In the genomic region with DNA sequence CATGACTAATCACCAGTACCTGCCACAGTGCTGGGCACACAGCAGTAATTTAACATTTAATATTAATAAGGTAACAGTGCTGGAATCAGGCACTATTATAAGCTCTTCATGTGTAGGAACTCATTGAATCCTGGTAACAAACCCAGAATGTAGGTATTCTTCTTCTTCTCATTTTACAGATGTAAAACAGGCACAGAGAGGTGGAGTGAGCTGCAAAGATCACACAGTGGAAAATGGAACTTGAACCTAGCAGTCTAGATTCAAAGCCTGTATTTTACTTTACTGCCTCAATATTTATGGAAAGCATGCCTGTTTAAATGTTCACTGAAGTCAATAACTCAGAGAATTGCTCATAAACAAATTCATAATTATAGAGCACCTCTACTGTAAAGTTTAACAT, we compare ENCODE assay signal across 36 cellular contexts. TPM values are rescaled to one million over a fixed set of nuclear protein-coding genes. Genes with fewer than 3 reads are reported as not detected.
DNase-seq lines count a peak whose midpoint lies in the region; ATAC-seq, FAIRE-seq and TF ChIP-seq lines count a peak whose summit lies in the region.
"Had no signal": no experiment of that assay in that cellular context is flagged by ENCODE, and none has a peak within 500 bp of the region (broad histone marks: within the 10 kb centered on the region; RNA-seq: fewer than 3 reads in every experiment).

No MANE protein-coding gene starts in this region.

- no peaks in the 10 kb centered on the region for H3K9me1 ChIP-seq in K562 (ENCODE audit: control insufficient read depth, insufficient read depth, low read length)

- no peak for TF ChIP-seq POLR2A in HepG2 (IDR thresholded peaks at IDR 0.05; ENCODE audit: insufficient read depth in 1 of 2, low read depth in 2 of 2, low read length in 2 of 2)
- TF ChIP-seq POLR2A in right lobe of liver (IDR thresholded peaks at IDR 0.05): no peak
- no peak for TF ChIP-seq POLR2A in K562 (conservative IDR thresholded peaks at IDR 0.05)

- TF ChIP-seq EP300 in HepG2 (IDR thresholded peaks at IDR 0.05; ENCODE audit: low read depth in 2 of 2, low read length in 2 of 2) (no peak), HepG2 (CRISPR knock-in tag; IDR thresholded peaks at IDR 0.05; ENCODE audit: borderline replicate concordance) (no peak), K562 (IDR thresholded peaks at IDR 0.05; ENCODE audit: low read length) (no peak)

- H3K79me2 ChIP-seq in HepG2 (ENCODE audit: insufficient read depth, low read length) (peaks cover 9% of the 10 kb centered on the region), K562 (ENCODE audit: control insufficient read depth, insufficient read depth, low read length) (peaks cover 15% of the 10 kb centered on the region), Karpas-422 (ENCODE audit: low read length) (peaks cover 10% of the 10 kb centered on the region)

- H3K27ac Mint-ChIP-seq in CD14-positive monocyte: peak overlapping the region in 5 of 7 donors; percentile 49 to 84 (median 70)
- peak overlapping the region; percentile 43 for H3K27ac Mint-ChIP-seq in dendritic cell treated with granulocyte-macrophage colony-stimulating factor and Interleukin-4, amounts not matched to agents 40 ng/mL and 50 ng/mL, for 4 days
- H3K27ac Mint-ChIP-seq: B cell; CD4-positive, alpha-beta memory T cell; CD4-positive, alpha-beta T cell; CD4-positive, CD25-positive, alpha-beta regulatory T cell; CD8-positive, alpha-beta T cell had no signal

- TF ChIP-seq RAD21 in HepG2 (CRISPR knock-in tag; IDR thresholded peaks at IDR 0.05) (no peak), K562 (CRISPR knock-in tag; conservative IDR thresholded peaks at IDR 0.05 in 1 of 2, IDR thresholded peaks at IDR 0.05 in 1 of 2) (no peak)

- no peaks in the 10 kb centered on the region for H3K9me2 ChIP-seq in Karpas-422 (replicated peaks; ENCODE audit: insufficient read depth, low read length)

- H3K36me3 ChIP-seq in HepG2 (replicated peaks in 1 of 2; ENCODE audit: control insufficient read depth in 1 of 2, insufficient read depth in 2 of 2, low read length in 2 of 2) (no peaks in the 10 kb centered on the region), right lobe of liver (no peaks in the 10 kb centered on the region), K562 (ENCODE audit: control insufficient read depth, insufficient read depth, low read length) (no peaks in the 10 kb centered on the region), Karpas-422 (ENCODE audit: insufficient read depth, low read length) (no peaks in the 10 kb centered on the region)
- H3K36me3 ChIP-seq: BE2C; BLaER1; BLaER1 treated with 17β-estradiol and CSF1 and Interleukin-3, amounts not matched to agents 10 nM and 100 nM had no signal

- H3K9me3 ChIP-seq in HepG2 (ENCODE audit: low read length) (no peaks in the 10 kb centered on the region), right lobe of liver (no peaks in the 10 kb centered on the region), K562 (replicated peaks; ENCODE audit: control insufficient read depth, insufficient read depth, low read depth, low read length) (peaks cover 6% of the 10 kb centered on the region), Karpas-422 (ENCODE audit: low read length) (peaks cover 2% of the 10 kb centered on the region; the same call in 1 of the 2 replicates)
- H3K9me3 ChIP-seq: A549, BE2C, Caco-2 had no signal

- FAIRE-seq in HepG2 (lab: Jason Lieb, UNC) (no peak), K562 (lab: Jason Lieb, UNC) (no peak)
- FAIRE-seq: A204.1, A549, D721Med had no signal

- H3K27me3 ChIP-seq in HepG2 (ENCODE audit: control insufficient read depth in 1 of 2, insufficient read depth in 2 of 2, low read length in 2 of 2) (no peaks in the 10 kb centered on the region; a peak in 2 of 5 replicates), right lobe of liver (no peaks in the 10 kb centered on the region), K562 (ENCODE audit: control insufficient read depth in 2 of 2, insufficient read depth in 2 of 2, low read length in 2 of 2) (no peaks in the 10 kb centered on the region), Karpas-422 (ENCODE audit: low read length) (no peaks in the 10 kb centered on the region)
- H3K27me3 ChIP-seq: BE2C; BLaER1; BLaER1 treated with 17β-estradiol and CSF1 and Interleukin-3, amounts not matched to agents 10 nM and 100 nM had no signal

- no peak overlapping the region for H3K4me3 Mint-ChIP-seq in CD14-positive monocyte
- H3K4me3 Mint-ChIP-seq in dendritic cell treated with granulocyte-macrophage colony-stimulating factor and Interleukin-4, amounts not matched to agents 40 ng/mL and 50 ng/mL, for 4 days: no peak overlapping the region
- H3K4me3 Mint-ChIP-seq: B cell; CD4-positive, alpha-beta memory T cell; CD4-positive, alpha-beta T cell; CD4-positive, CD25-positive, alpha-beta regulatory T cell; CD8-positive, alpha-beta T cell had no signal

- TF ChIP-seq CTCF in HepG2 (CRISPR knock-in tag; IDR thresholded peaks at IDR 0.05): no peak
- TF ChIP-seq CTCF in right lobe of liver (IDR thresholded peaks at IDR 0.05): no peak
- no peak for TF ChIP-seq CTCF in CD14-positive monocyte (IDR thresholded peaks at IDR 0.05)
- TF ChIP-seq CTCF in K562 (IDR thresholded peaks at IDR 0.05 in 2 of 3, conservative IDR thresholded peaks at IDR 0.05 in 1 of 3; ENCODE audit: insufficient read depth in 2 of 3, low read depth in 1 of 3, low read length in 3 of 3): no peak

- H3K36me3 Mint-ChIP-seq in CD14-positive monocyte: no peaks in the 10 kb centered on the region
- H3K36me3 Mint-ChIP-seq in dendritic cell treated with granulocyte-macrophage colony-stimulating factor and Interleukin-4, amounts not matched to agents 40 ng/mL and 50 ng/mL, for 4 days (ENCODE audit: low read depth): peaks cover 5% of the 10 kb centered on the region
- H3K36me3 Mint-ChIP-seq: CD4-positive, CD25-positive, alpha-beta regulatory T cell had no signal

- H3K4me1 ChIP-seq in HepG2 (ENCODE audit: insufficient read depth, low read length): peaks cover 18% of the 10 kb centered on the region
- peaks cover 0 to under 1% (median 0%) of the 10 kb centered on the region in 4 donors for H3K4me1 ChIP-seq in right lobe of liver
- peaks cover 13 to 35% of the 10 kb centered on the region in 2 experiments for H3K4me1 ChIP-seq in K562 (replicated peaks in 1 of 2; ENCODE audit: control insufficient read depth in 2 of 2, insufficient read depth in 2 of 2, low read length in 2 of 2)
- H3K4me1 ChIP-seq in Karpas-422 (ENCODE audit: low read length): peaks cover 5% of the 10 kb centered on the region
- H3K4me1 ChIP-seq: BLaER1, Caco-2 had no signal

- CTCF ChIA-PET in HepG2 (lab: Yijun Ruan, JAX; ENCODE audit: low intra/inter-chr PET ratio, low total read pairs) (no interaction called here), K562 (lab: Yijun Ruan, JAX; ENCODE audit: low intra/inter-chr PET ratio) (no interaction called here)

- in situ Hi-C loops in HepG2 (cut with HindIII; ENCODE audit: extremely low pct_ligation_motif_present, low pct_unique_long_range_greater_than_20kb): no loop called here
- in situ Hi-C loops in K562 (cut with MboI): loop anchor here (10.0 kb wide), 1 partner anchor 895 kb away; no protein-coding TSS in a partner anchor

- DNase-seq in HepG2 (ENCODE audit: low spot score): no peak
- DNase-seq in right lobe of liver: no peak
- DNase-seq in CD14-positive monocyte (ENCODE audit: low spot score): no peak
- DNase-seq in K562 (ENCODE audit: extremely low read depth in 1 of 4, low spot score in 3 of 4): no peak
- no peak for DNase-seq in 8988T
- no peak for DNase-seq in Karpas-422
- DNase-seq: ACHN; AML-193; BE2C; C1 segment of cervical spinal cord; Caco-2; Calu3; CD4-positive, alpha-beta memory T cell; CD4-positive, alpha-beta T cell; CD4-positive, CD25-positive, alpha-beta regulatory T cell; CD8-positive, alpha-beta memory T cell; CD8-positive, alpha-beta T cell; COR-L47; DMS 273 treated with DMSO at 0.1 percent for 48 hours; DMS153; DMS53; DMS79; DMS79 treated with DMSO at 0.1 percent for 48 hours; DND-41; EL had no signal

- no peak overlapping the region for H3K9ac ChIP-seq in HepG2 (ENCODE audit: insufficient read depth, low read depth, low read length)
- H3K9ac ChIP-seq in K562 (ENCODE audit: insufficient read depth in 1 of 2, low read depth in 2 of 2, low read length in 2 of 2): no peak overlapping the region
- no peak overlapping the region for H3K9ac ChIP-seq in Karpas-422 (ENCODE audit: low read length)
- H3K9ac ChIP-seq: BLaER1; BLaER1 treated with 17β-estradiol and CSF1 and Interleukin-3, amounts not matched to agents 10 nM and 100 nM had no signal

- H3K4me1 Mint-ChIP-seq in CD14-positive monocyte: peaks cover 33% of the 10 kb centered on the region
- peaks cover 48% of the 10 kb centered on the region for H3K4me1 Mint-ChIP-seq in dendritic cell treated with granulocyte-macrophage colony-stimulating factor and Interleukin-4, amounts not matched to agents 40 ng/mL and 50 ng/mL, for 4 days (ENCODE audit: low read depth)

- intact Hi-C loops in HepG2 (cut with micrococcal nuclease; ENCODE audit: unreplicated experiment) (loop anchor here (5.0 kb wide), 1 partner anchor 298 kb away; the partner anchor contains the start of gene PPP4R1), right lobe of liver (cut with DNase I) (no loop called here), CD14-positive monocyte (cut with micrococcal nuclease) (loop anchor here (2.0 to 10.0 kb wide), 3 partner anchors 58 to 205 kb away; partner anchors contain the start of gene RAB31 (in 2 of the 2)), K562 (cut with micrococcal nuclease) (loop anchor here (10.0 kb wide), 1 partner anchor 225 kb away; no protein-coding TSS in a partner anchor)
- intact Hi-C loops in dendritic cell treated with granulocyte-macrophage colony-stimulating factor and Interleukin-4, amounts not matched to agents 40 ng/mL and 50 ng/mL, for 4 days (cut with micrococcal nuclease): loop anchor here (5.0 to 10.0 kb wide), 3 partner anchors 203 to 617 kb away; partner anchors contain the start of genes NAPG, PPP4R1 and RAB31

- ATAC-seq in HepG2: no peak
- no peak for ATAC-seq in right lobe of liver
- ATAC-seq in K562: no peak
- no peak for ATAC-seq in HG02938 (IDR thresholded peaks at IDR 0.05; ENCODE audit: unreplicated experiment)
- ATAC-seq: A549; CD8-positive, alpha-beta T cell had no signal

- H4K20me1 ChIP-seq in HepG2 (ENCODE audit: insufficient read depth, low read length): peaks cover 3% of the 10 kb centered on the region
- no peaks in the 10 kb centered on the region for H4K20me1 ChIP-seq in K562 (replicated peaks; ENCODE audit: control insufficient read depth, insufficient read depth, low read length)
- peaks cover 5% of the 10 kb centered on the region; the same call in 1 of the 2 replicates for H4K20me1 ChIP-seq in Karpas-422 (ENCODE audit: insufficient read depth, low read depth, low read length)

- H2AFZ ChIP-seq in HepG2 (ENCODE audit: low read length) (no peak overlapping the region), K562 (ENCODE audit: low read depth, low read length) (no peak overlapping the region), Karpas-422 (ENCODE audit: low read length) (no peak overlapping the region)

- H3K4me3 ChIP-seq in HepG2 (replicated peaks in 1 of 3; ENCODE audit: insufficient read depth in 1 of 3, low read depth in 2 of 3, low read length in 3 of 3): no peak overlapping the region
- H3K4me3 ChIP-seq in right lobe of liver: no peak overlapping the region
- no peak overlapping the region for H3K4me3 ChIP-seq in K562
- no peak overlapping the region for H3K4me3 ChIP-seq in Karpas-422 (ENCODE audit: low read length)
- H3K4me3 ChIP-seq: A549; BLaER1; BLaER1 treated with 17β-estradiol and CSF1 and Interleukin-3, amounts not matched to agents 10 nM and 100 nM had no signal

- H3K27me3 Mint-ChIP-seq in CD14-positive monocyte (ENCODE audit: low read depth in 3 of 3): no peaks in the 10 kb centered on the region
- H3K27me3 Mint-ChIP-seq in dendritic cell treated with granulocyte-macrophage colony-stimulating factor and Interleukin-4, amounts not matched to agents 40 ng/mL and 50 ng/mL, for 4 days: no peaks in the 10 kb centered on the region

- peaks cover 0 to 6% (median 0%) of the 10 kb centered on the region in 7 donors for H3K9me3 Mint-ChIP-seq in CD14-positive monocyte
- no peaks in the 10 kb centered on the region for H3K9me3 Mint-ChIP-seq in dendritic cell treated with granulocyte-macrophage colony-stimulating factor and Interleukin-4, amounts not matched to agents 40 ng/mL and 50 ng/mL, for 4 days
- H3K9me3 Mint-ChIP-seq: CD4-positive, alpha-beta memory T cell; CD4-positive, alpha-beta T cell; CD8-positive, alpha-beta memory T cell; CD8-positive, alpha-beta T cell had no signal

- no TSS peak for BruUV-seq in HepG2 (replicated peaks; lab: Mats Ljungman, UMichigan)
- no TSS peak for BruUV-seq in K562 (replicated peaks; lab: Mats Ljungman, UMichigan)

- H3K27ac ChIP-seq in HepG2 (ENCODE audit: extremely low read length, insufficient read depth, low read length) (no peak overlapping the region), right lobe of liver (no peak overlapping the region), K562 (ENCODE audit: extremely low read depth, low read depth, low read length) (no peak overlapping the region), Karpas-422 (ENCODE audit: low read length) (no peak overlapping the region)
- H3K27ac ChIP-seq: 22Rv1; A549; BLaER1; BLaER1 treated with 17β-estradiol and CSF1 and Interleukin-3, amounts not matched to agents 10 nM and 100 nM; C4-2B had no signal

- H3K4me2 ChIP-seq in HepG2 (ENCODE audit: low read depth, low read length) (no peak overlapping the region), K562 (ENCODE audit: insufficient read depth, low read length) (no peak overlapping the region), Karpas-422 (ENCODE audit: low read depth, low read length, poor library complexity, severe bottlenecking) (no peak overlapping the region)
- H3K4me2 ChIP-seq: A549; BLaER1; BLaER1 treated with 17β-estradiol and CSF1 and Interleukin-3, amounts not matched to agents 10 nM and 100 nM had no signal

- POLR2A ChIA-PET in HepG2 (lab: Yijun Ruan, JAX) (no interaction called here), K562 (lab: Yijun Ruan, JAX) (interaction anchor here (0.5 to 1.6 kb wide), 4 partner anchors 12 to 339 kb away, joined by 3 to 4 read pairs (median 3); partner anchors contain the start of gene TXNDC2)

RNA-seq across cellular contexts. Expression of gene VAPA, which starts 3.7 kb away (rescaled TPM):
- total RNA-seq in HepG2 (2016; rRNA removed; fragmentation: Illumina TruSeq; extraction: Trizol): 294 and 375 TPM in 2 replicates
- 264 and 266 TPM in 2 replicates for total RNA-seq in HepG2 (2016; cell fraction: cytosol; rRNA removed; fragmentation: Illumina TruSeq; extraction: Trizol; ENCODE audit: low read depth)
- 297 and 387 TPM in 2 replicates for total RNA-seq in HepG2 (2016; cell fraction: insoluble cytoplasmic fraction; rRNA removed; fragmentation: Illumina TruSeq; extraction: Trizol)
- 204 and 205 TPM in 2 replicates for total RNA-seq in HepG2 (2016; cell fraction: membrane; rRNA removed; fragmentation: Illumina TruSeq; extraction: Trizol)
- total RNA-seq in HepG2 (2016; cell fraction: nucleus; rRNA removed; fragmentation: Illumina TruSeq; extraction: Trizol): 154 and 169 TPM in 2 replicates
- 135 and 167 TPM in 2 replicates for polyA plus RNA-seq in HepG2 (2011; rRNA removed)
- polyA plus RNA-seq in HepG2 (2011; cell fraction: cytosol; rRNA removed): 88.4 and 143 TPM in 2 replicates
- polyA plus RNA-seq in HepG2 (2011; cell fraction: nucleus; rRNA removed): 42.2 and 58.3 TPM in 2 replicates
- polyA plus RNA-seq in HepG2 (2012): 139 and 149 TPM in 2 replicates
- polyA plus RNA-seq in HepG2 (2016; cell fraction: cytosol; fragmentation: Illumina TruSeq; extraction: Trizol; ENCODE audit: low read depth): 89.1 and 105 TPM in 2 replicates
- 426 and 427 TPM in 2 replicates for polyA plus RNA-seq in HepG2 (2016; cell fraction: insoluble cytoplasmic fraction; fragmentation: Illumina TruSeq; extraction: Trizol; ENCODE audit: low read depth)
- 141 and 145 TPM in 2 replicates for polyA plus RNA-seq in HepG2 (2016; cell fraction: membrane; fragmentation: Illumina TruSeq; extraction: Trizol; ENCODE audit: low read depth)
- polyA plus RNA-seq in HepG2 (2016; cell fraction: nucleus; fragmentation: Illumina TruSeq; extraction: Trizol; ENCODE audit: insufficient read depth, low read depth): 175 and 198 TPM in 2 replicates
- 70.7 and 89.7 TPM in 2 replicates for polyA minus RNA-seq in HepG2 (2011; rRNA and poly(A)+ RNA removed; ENCODE audit: low replicate concordance)
- 146 and 183 TPM in 2 replicates for polyA minus RNA-seq in HepG2 (2011; cell fraction: cytosol; rRNA and poly(A)+ RNA removed)
- 140 and 144 TPM in 2 replicates for polyA minus RNA-seq in HepG2 (2011; cell fraction: nucleus; rRNA and poly(A)+ RNA removed)
- total RNA-seq in right lobe of liver: 100 to 1,000 TPM in 2 of 6 experiments, 10 to 100 TPM in 4; 69.6 to 149 (median 90.7) TPM
- 100 to 1,000 TPM; 334 to 393 TPM for polyA plus RNA-seq in CD14-positive monocyte
- 131 and 315 TPM in 2 replicates for total RNA-seq in K562 (2011; cell fraction: chromatin; rRNA removed; ENCODE audit: low replicate concordance)
- total RNA-seq in K562 (2011; cell fraction: nucleolus; rRNA removed): 118 and 122 TPM in 2 replicates
- total RNA-seq in K562 (2011; cell fraction: nucleoplasm; rRNA removed): 147 and 249 TPM in 2 replicates
- 516 and 526 TPM in 2 replicates for total RNA-seq in K562 (2014; rRNA removed)
- 624 and 729 TPM in 2 replicates for total RNA-seq in K562 (2014; rRNA removed; fragmentation: Illumina TruSeq; extraction: Trizol)
- 726 and 732 TPM in 2 replicates for total RNA-seq in K562 (2015; rRNA removed; fragmentation: Illumina TruSeq; extraction: Trizol)
- 504 and 509 TPM in 2 replicates for total RNA-seq in K562 (2021)
- 544 and 809 TPM in 2 replicates for polyA plus RNA-seq in K562 (2011; rRNA removed)
- polyA plus RNA-seq in K562 (2011; cell fraction: cytosol; rRNA removed): 202 and 314 TPM in 2 replicates
- polyA plus RNA-seq in K562 (2011; cell fraction: nucleus; rRNA removed): 169 and 199 TPM in 2 replicates
- polyA plus RNA-seq in K562 (2012): 376 and 498 TPM in 2 replicates
- 790 and 902 TPM in 2 replicates for polyA plus RNA-seq in K562 (2014; fragmentation: Illumina TruSeq; extraction: Trizol)
- polyA plus RNA-seq in K562 (2014; fragmentation: Nextera tagmentation; extraction: Ambion mirVana): 100 to 1,000 TPM; 219 to 224 TPM
- polyA plus RNA-seq in K562 (2014; rRNA removed): 455 and 489 TPM in 2 replicates
- polyA minus RNA-seq in K562 (2011; rRNA and poly(A)+ RNA removed): 866 and 913 TPM in 2 replicates
- 292 and 382 TPM in 2 replicates for polyA minus RNA-seq in K562 (2011; cell fraction: cytosol; rRNA and poly(A)+ RNA removed)
- 176 and 203 TPM in 2 replicates for polyA minus RNA-seq in K562 (2011; cell fraction: nucleus; rRNA and poly(A)+ RNA removed)
- total RNA-seq in Karpas-422 (2014; rRNA removed; shearing (Covaris generic); ENCODE audit: low replicate concordance): 138 and 162 TPM in 2 replicates

RNA-seq across cellular contexts. Expression of gene TXNDC2, which starts 24.3 kb away (rescaled TPM):
- total RNA-seq in HepG2 (2016; rRNA removed; fragmentation: Illumina TruSeq; extraction: Trizol): not detected in 2 replicates
- not detected in 2 replicates for total RNA-seq in HepG2 (2016; cell fraction: cytosol; rRNA removed; fragmentation: Illumina TruSeq; extraction: Trizol; ENCODE audit: low read depth)
- not detected in 2 replicates for total RNA-seq in HepG2 (2016; cell fraction: insoluble cytoplasmic fraction; rRNA removed; fragmentation: Illumina TruSeq; extraction: Trizol)
- total RNA-seq in HepG2 (2016; cell fraction: membrane; rRNA removed; fragmentation: Illumina TruSeq; extraction: Trizol): not detected in 2 replicates
- not detected in 2 replicates for total RNA-seq in HepG2 (2016; cell fraction: nucleus; rRNA removed; fragmentation: Illumina TruSeq; extraction: Trizol)
- polyA plus RNA-seq in HepG2 (2011; rRNA removed): not detected in 2 replicates
- not detected in 2 replicates for polyA plus RNA-seq in HepG2 (2011; cell fraction: cytosol; rRNA removed)
- polyA plus RNA-seq in HepG2 (2011; cell fraction: nucleus; rRNA removed): 0.09 TPM in 1 of 2 replicates, not detected in the other
- 0.08 TPM in 1 of 2 replicates, not detected in the other for polyA plus RNA-seq in HepG2 (2012)
- polyA plus RNA-seq in HepG2 (2016; cell fraction: cytosol; fragmentation: Illumina TruSeq; extraction: Trizol; ENCODE audit: low read depth): 0.06 TPM in 1 of 2 replicates, not detected in the other
- polyA plus RNA-seq in HepG2 (2016; cell fraction: insoluble cytoplasmic fraction; fragmentation: Illumina TruSeq; extraction: Trizol; ENCODE audit: low read depth): not detected in 2 replicates
- polyA plus RNA-seq in HepG2 (2016; cell fraction: membrane; fragmentation: Illumina TruSeq; extraction: Trizol; ENCODE audit: low read depth): not detected in 2 replicates
- polyA plus RNA-seq in HepG2 (2016; cell fraction: nucleus; fragmentation: Illumina TruSeq; extraction: Trizol; ENCODE audit: insufficient read depth, low read depth): not detected in 2 replicates
- 0.35 TPM in 1 of 2 replicates, not detected in the other for polyA minus RNA-seq in HepG2 (2011; rRNA and poly(A)+ RNA removed; ENCODE audit: low replicate concordance)
- not detected in 2 replicates for polyA minus RNA-seq in HepG2 (2011; cell fraction: cytosol; rRNA and poly(A)+ RNA removed)
- not detected in 2 replicates for polyA minus RNA-seq in HepG2 (2011; cell fraction: nucleus; rRNA and poly(A)+ RNA removed)
- not detected for total RNA-seq in right lobe of liver
- polyA plus RNA-seq in CD14-positive monocyte: under 1 TPM in 1 of 2 donors, not detected in 1; 0.10 TPM
- 2.8 and 4.0 TPM in 2 replicates for total RNA-seq in K562 (2011; cell fraction: chromatin; rRNA removed; ENCODE audit: low replicate concordance)
- total RNA-seq in K562 (2011; cell fraction: nucleolus; rRNA removed): 1.7 and 2.8 TPM in 2 replicates
- total RNA-seq in K562 (2011; cell fraction: nucleoplasm; rRNA removed): 2.3 and 2.6 TPM in 2 replicates
- 1.3 TPM in 2 replicates for total RNA-seq in K562 (2014; rRNA removed)
- total RNA-seq in K562 (2014; rRNA removed; fragmentation: Illumina TruSeq; extraction: Trizol): 1.6 and 1.7 TPM in 2 replicates
- total RNA-seq in K562 (2015; rRNA removed; fragmentation: Illumina TruSeq; extraction: Trizol): 2.3 and 2.5 TPM in 2 replicates
- total RNA-seq in K562 (2021): 2.0 and 3.8 TPM in 2 replicates
- polyA plus RNA-seq in K562 (2011; rRNA removed): 0.79 and 2.3 TPM in 2 replicates
- 0.55 and 2.2 TPM in 2 replicates for polyA plus RNA-seq in K562 (2011; cell fraction: cytosol; rRNA removed)
- 0.83 and 4.6 TPM in 2 replicates for polyA plus RNA-seq in K562 (2011; cell fraction: nucleus; rRNA removed)
- polyA plus RNA-seq in K562 (2012): 1.5 and 3.3 TPM in 2 replicates
- polyA plus RNA-seq in K562 (2014; fragmentation: Illumina TruSeq; extraction: Trizol): 4.8 and 4.9 TPM in 2 replicates
- polyA plus RNA-seq in K562 (2014; fragmentation: Nextera tagmentation; extraction: Ambion mirVana): 1 to 10 TPM; 1.2 to 2.3 TPM
- polyA plus RNA-seq in K562 (2014; rRNA removed): 1.4 and 2.5 TPM in 2 replicates
- polyA minus RNA-seq in K562 (2011; rRNA and poly(A)+ RNA removed): 2.8 and 5.4 TPM in 2 replicates
- polyA minus RNA-seq in K562 (2011; cell fraction: cytosol; rRNA and poly(A)+ RNA removed): 0.73 and 3.0 TPM in 2 replicates
- polyA minus RNA-seq in K562 (2011; cell fraction: nucleus; rRNA and poly(A)+ RNA removed): 1.8 and 4.7 TPM in 2 replicates
- total RNA-seq in Karpas-422 (2014; rRNA removed; shearing (Covaris generic); ENCODE audit: low replicate concordance): not detected in 2 replicates
- total RNA-seq: Caco-2; Calu3; CD4-positive, alpha-beta memory T cell; CD4-positive, alpha-beta T cell; CD4-positive, CD25-positive, alpha-beta regulatory T cell; CD8-positive, alpha-beta memory T cell; CD8-positive, alpha-beta T cell; G401 had no signal
- polyA plus RNA-seq: CD4-positive, alpha-beta memory T cell; CD4-positive, CD25-positive, alpha-beta regulatory T cell; CD8-positive, alpha-beta memory T cell had no signal

Comparison
In these comparisons a context has a peak if more than half of its experiments do, and no peak if none do; other contexts are left out.
1. intact Hi-C loops: an anchor here in HepG2 (5.0 kb wide), CD14-positive monocyte (2.0 to 10.0 kb wide), K562 (10.0 kb wide) and dendritic cell treated with granulocyte-macrophage colony-stimulating factor and Interleukin-4, amounts not matched to agents 40 ng/mL and 50 ng/mL, for 4 days (5.0 to 10.0 kb wide); none called in right lobe of liver.
2. Of the 241 proteins assayed by ChIP-seq in both HepG2 and K562: peak only in HepG2: none; only in K562: CBX1 and ZFP36; in both: none; in neither: 239.